ENCODE assay signal across 16 cellular contexts in genomic region chr10:71555087-71555728, GRCh38.
DNase-seq lines count a peak whose midpoint lies in the region; ATAC-seq and TF ChIP-seq lines count a peak whose summit lies in the region.
"Had no signal": no experiment of that assay in that cellular context is flagged by ENCODE, and none has a peak within 500 bp of the region (broad histone marks: within the 10 kb centered on the region; RNA-seq: fewer than 3 reads in every experiment).

No MANE protein-coding gene starts in this region.

- no peaks in the 10 kb centered on the region for H3K4me1 ChIP-seq in heart right ventricle
- peaks cover 0 to 7% of the 10 kb centered on the region in 2 donors for H3K4me1 ChIP-seq in neuronal stem cell (ENCODE audit: control insufficient read depth in 2 of 2, insufficient read depth in 1 of 2, low read depth in 1 of 2, low read length in 2 of 2)
- no peaks in the 10 kb centered on the region for H3K4me1 ChIP-seq in esophagus squamous epithelium

- no peak overlapping the region for H3K4me3 Mint-ChIP-seq in activated CD4-positive, alpha-beta memory T cell treated with anti-CD3 and anti-CD28 coated beads, Interleukin-2, amount 10 ng/mL, durations not matched to agents 7 days and 5 days
- H3K4me3 Mint-ChIP-seq: CD4-positive, alpha-beta memory T cell; HFFc6 had no signal

- no peaks in the 10 kb centered on the region for H3K36me3 Mint-ChIP-seq in activated CD4-positive, alpha-beta memory T cell treated with anti-CD3 and anti-CD28 coated beads, Interleukin-2, amount 10 ng/mL, durations not matched to agents 7 days and 5 days (ENCODE audit: low read depth)
- H3K36me3 Mint-ChIP-seq: CD4-positive, alpha-beta memory T cell had no signal

- H3K18ac ChIP-seq in neuronal stem cell (ENCODE audit: low read length) = no peak overlapping the region

- no peaks in the 10 kb centered on the region for H3K4me1 Mint-ChIP-seq in activated CD4-positive, alpha-beta memory T cell treated with anti-CD3 and anti-CD28 coated beads, Interleukin-2, amount 10 ng/mL, durations not matched to agents 7 days and 5 days
- H3K4me1 Mint-ChIP-seq: CD4-positive, alpha-beta memory T cell had no signal

- H3K27me3 Mint-ChIP-seq in activated CD4-positive, alpha-beta memory T cell treated with anti-CD3 and anti-CD28 coated beads, Interleukin-2, amount 10 ng/mL, durations not matched to agents 7 days and 5 days = peaks cover 22% of the 10 kb centered on the region

- H3K36me3 ChIP-seq in heart right ventricle (no peaks in the 10 kb centered on the region), neuronal stem cell (replicated peaks in 1 of 2; ENCODE audit: control insufficient read depth in 2 of 2, insufficient read depth in 2 of 2, low read length in 2 of 2) (no peaks in the 10 kb centered on the region), esophagus squamous epithelium (no peaks in the 10 kb centered on the region)
- H3K36me3 ChIP-seq: BLaER1 treated with 17β-estradiol and CSF1 and Interleukin-3, amounts not matched to agents 10 nM and 100 nM had no signal

- H3K27ac ChIP-seq in heart right ventricle (no peak overlapping the region), neuronal stem cell (replicated peaks; ENCODE audit: low read length) (no peak overlapping the region), esophagus squamous epithelium (no peak overlapping the region)
- H3K27ac ChIP-seq: BLaER1 treated with 17β-estradiol and CSF1 and Interleukin-3, amounts not matched to agents 10 nM and 100 nM; HL-60 had no signal

- TF ChIP-seq POLR2A in esophagus squamous epithelium (IDR thresholded peaks at IDR 0.05) = no peak

- H3K4me3 ChIP-seq in heart right ventricle = no peak overlapping the region
- H3K4me3 ChIP-seq in neuronal stem cell (ENCODE audit: low read length in 2 of 2) = no peak overlapping the region
- no peak overlapping the region for H3K4me3 ChIP-seq in esophagus squamous epithelium
- H3K4me3 ChIP-seq: BLaER1 treated with 17β-estradiol and CSF1 and Interleukin-3, amounts not matched to agents 10 nM and 100 nM had no signal

- H2BK12ac ChIP-seq in neuronal stem cell (ENCODE audit: low read length) = no peak overlapping the region

- H3K9me3 ChIP-seq in heart right ventricle = no peaks in the 10 kb centered on the region
- no peaks in the 10 kb centered on the region for H3K9me3 ChIP-seq in neuronal stem cell (replicated peaks in 1 of 2; ENCODE audit: control insufficient read depth in 2 of 2, insufficient read depth in 1 of 2, low read depth in 1 of 2, low read length in 2 of 2)
- H3K9me3 ChIP-seq in esophagus squamous epithelium = no peaks in the 10 kb centered on the region
- H3K9me3 ChIP-seq: BLaER1 treated with 17β-estradiol and CSF1 and Interleukin-3, amounts not matched to agents 10 nM and 100 nM had no signal

- no peaks in the 10 kb centered on the region for H3K79me1 ChIP-seq in neuronal stem cell (ENCODE audit: low read depth, low read length)

- H2AK5ac ChIP-seq in neuronal stem cell (ENCODE audit: low read depth, low read length) = peak overlapping the region; percentile 3

- no peak overlapping the region for H2BK15ac ChIP-seq in neuronal stem cell (ENCODE audit: low read length)

- TF ChIP-seq CTCF in heart right ventricle (IDR thresholded peaks at IDR 0.05) (no peak), esophagus squamous epithelium (IDR thresholded peaks at IDR 0.05) (no peak)

- no peak overlapping the region for H4K8ac ChIP-seq in neuronal stem cell (ENCODE audit: low read depth, low read length)

- no peak overlapping the region for H3K27ac Mint-ChIP-seq in activated CD4-positive, alpha-beta memory T cell treated with anti-CD3 and anti-CD28 coated beads, Interleukin-2, amount 10 ng/mL, durations not matched to agents 7 days and 5 days
- H3K27ac Mint-ChIP-seq: CD4-positive, alpha-beta memory T cell; HFFc6 had no signal

- H3K14ac ChIP-seq in neuronal stem cell (ENCODE audit: low read length) = no peak overlapping the region

- CTCF ChIA-PET in activated CD4-positive, alpha-beta memory T cell treated with anti-CD3 and anti-CD28 coated beads, Interleukin-2, amount 10 ng/mL, durations not matched to agents 7 days and 5 days (lab: Charles Lee) = no interaction called here

- ATAC-seq in Right ventricle myocardium inferior = peak; percentile 43
- ATAC-seq in heart right ventricle = no peak
- peak; percentile 61 for ATAC-seq in left lobe of liver
- ATAC-seq in GM18858 (IDR thresholded peaks at IDR 0.05; ENCODE audit: unreplicated experiment) = no peak

- no peak overlapping the region for H2BK120ac ChIP-seq in neuronal stem cell (ENCODE audit: low read depth, low read length)

- H2BK5ac ChIP-seq in neuronal stem cell (ENCODE audit: low read length) = no peak overlapping the region

- H3K9me3 Mint-ChIP-seq in activated CD4-positive, alpha-beta memory T cell treated with anti-CD3 and anti-CD28 coated beads, Interleukin-2, amount 10 ng/mL, durations not matched to agents 7 days and 5 days = no peaks in the 10 kb centered on the region
- H3K9me3 Mint-ChIP-seq: CD4-positive, alpha-beta memory T cell; HFFc6 had no signal

- no peak overlapping the region for H3K9ac ChIP-seq in neuronal stem cell (ENCODE audit: low read depth, low read length, poor library complexity)
- H3K9ac ChIP-seq: BLaER1 treated with 17β-estradiol and CSF1 and Interleukin-3, amounts not matched to agents 10 nM and 100 nM had no signal

- H4K91ac ChIP-seq in neuronal stem cell (ENCODE audit: low read depth, low read length, poor library complexity) = no peak overlapping the region

- H3K4ac ChIP-seq in neuronal stem cell (ENCODE audit: low read length) = no peak overlapping the region

- no peaks in the 10 kb centered on the region for H3K27me3 ChIP-seq in heart right ventricle
- peaks cover 0 to 2% (median 0%) of the 10 kb centered on the region in 3 experiments for H3K27me3 ChIP-seq in neuronal stem cell (ENCODE audit: control insufficient read depth in 3 of 3, insufficient read depth in 3 of 3, low read depth in 1 of 3, low read length in 3 of 3)
- H3K27me3 ChIP-seq in esophagus squamous epithelium = peaks cover 0 to 15% (median 0%) of the 10 kb centered on the region in 4 donors
- H3K27me3 ChIP-seq: BLaER1 treated with 17β-estradiol and CSF1 and Interleukin-3, amounts not matched to agents 10 nM and 100 nM had no signal

- H2AFZ ChIP-seq in neuronal stem cell (ENCODE audit: low read length) = no peak overlapping the region

- H3K4me2 ChIP-seq in neuronal stem cell (ENCODE audit: insufficient read depth, low read length, poor library complexity, severe bottlenecking) = no peak overlapping the region
- H3K4me2 ChIP-seq: BLaER1 treated with 17β-estradiol and CSF1 and Interleukin-3, amounts not matched to agents 10 nM and 100 nM had no signal

- POLR2A ChIA-PET in activated CD4-positive, alpha-beta memory T cell treated with anti-CD3 and anti-CD28 coated beads, Interleukin-2, amount 10 ng/mL, durations not matched to agents 7 days and 5 days (lab: Charles Lee) = no interaction called here

- H3K23ac ChIP-seq in neuronal stem cell (ENCODE audit: low read depth, low read length, poor library complexity) = no peak overlapping the region

- WGBS in heart right ventricle, 2 donors = 78 to 81% methylated on average over 10 of the region's 10 CpGs
- no CpG with 5 or more reads among the region's 10 CpGs for WGBS in neuronal stem cell (ENCODE audit: extremely low coverage in 2 of 2, insufficient read length in 2 of 2, insufficient replicate concordance in 1 of 2), 2 donors
- WGBS in esophagus squamous epithelium, 2 donors = 73 to 77% methylated on average over 9 to 10 of the region's 10 CpGs

- intact Hi-C loops in Right ventricle myocardium inferior (cut with DNase I) = no loop called here
- intact Hi-C loops in heart right ventricle (cut with DNase I) = no loop called here
- intact Hi-C loops in esophagus squamous epithelium (cut with DNase I) = no loop called here

- DNase-seq in Right ventricle myocardium inferior (ENCODE audit: missing footprints) (peak; percentile 68), heart right ventricle (no peak), CD1c-positive myeloid dendritic cell (ENCODE audit: extremely low spot score) (peak; percentile 57), left lobe of liver (ENCODE audit: low spot score) (no peak), neuronal stem cell (ENCODE audit: low spot score) (no peak), esophagus squamous epithelium (lab: John Stamatoyannopoulos, UW) (no peak)
- DNase-seq in activated CD4-positive, alpha-beta memory T cell treated with anti-CD3 and anti-CD28 coated beads, Interleukin-2, amount 10 ng/mL, durations not matched to agents 7 days and 5 days = no peak
- DNase-seq: ACHN; CD4-positive, alpha-beta memory T cell; DMS79 treated with DMSO at 0.1 percent for 48 hours; EL; HCEC 1CT; HFFc6 had no signal

Comparison
In these comparisons a context has a peak if more than half of its experiments do, and no peak if none do; other contexts are left out.
1. ATAC-seq: peak in Right ventricle myocardium inferior (single experiment) and left lobe of liver (single experiment); none in heart right ventricle (0 of 8) and GM18858 (single experiment).
2. DNase-seq: peak in Right ventricle myocardium inferior (single experiment) and CD1c-positive myeloid dendritic cell (single experiment); none in heart right ventricle (0 of 2), left lobe of liver (single experiment), neuronal stem cell (single experiment), activated CD4-positive, alpha-beta memory T cell treated with anti-CD3 and anti-CD28 coated beads, Interleukin-2, amount 10 ng/mL, durations not matched to agents 7 days and 5 days (single experiment) and esophagus squamous epithelium (single experiment).